8 cellular contexts compared by ENCODE assay signal in the genomic region with DNA sequence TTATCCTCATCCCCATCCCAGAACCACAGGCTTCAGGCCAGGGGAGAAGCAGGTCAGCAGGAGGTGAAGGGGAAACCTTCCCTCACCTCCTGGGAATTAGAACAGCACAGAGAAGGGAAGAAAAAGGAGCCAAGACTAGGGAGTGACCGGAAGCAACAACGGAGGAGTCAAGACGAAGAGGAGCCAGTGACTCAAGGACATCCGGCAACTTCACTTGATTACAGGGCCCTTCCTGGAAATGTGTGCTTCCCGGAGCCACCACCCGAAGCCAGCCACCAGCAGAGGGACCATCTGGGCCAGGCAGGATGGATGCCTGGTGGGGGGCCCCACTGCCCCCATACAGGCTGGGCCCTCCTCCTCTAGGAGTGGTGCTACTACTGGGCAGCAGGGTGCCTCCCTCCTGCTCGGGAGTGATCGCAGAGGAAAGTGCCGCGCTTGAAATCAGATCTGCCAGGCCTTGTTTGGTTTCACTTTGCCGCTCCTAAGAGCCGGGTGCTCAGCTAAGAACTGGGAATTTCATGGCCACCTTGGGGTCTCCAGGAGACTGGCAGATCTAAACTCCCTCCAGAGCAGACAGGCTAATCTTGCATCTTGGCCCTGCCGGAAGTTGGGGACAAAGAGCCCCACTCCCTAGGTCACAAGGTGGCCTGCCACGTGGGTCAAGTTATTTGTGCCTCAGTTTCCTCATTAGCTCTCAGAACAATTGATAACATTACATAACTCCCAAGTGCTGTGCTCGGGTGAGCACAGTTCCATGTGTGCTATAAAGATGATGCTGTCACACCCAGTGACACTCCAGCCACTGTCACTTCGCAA. TPM values are rescaled to one million over a fixed set of nuclear protein-coding genes. Genes with fewer than 3 reads are reported as not detected.
DNase-seq lines count a peak whose midpoint lies in the region; ATAC-seq and TF ChIP-seq lines count a peak whose summit lies in the region.

No MANE protein-coding gene starts in this region.

- peaks cover 50% of the 10 kb centered on the region for H3K27me3 Mint-ChIP-seq in activated naive CD4-positive, alpha-beta T cell treated with anti-CD3 and anti-CD28 coated beads, Interleukin-2, amount 10 ng/mL, durations not matched to agents 7 days and 5 days

- peak overlapping the region; percentile 42 to 57 for H3K9ac ChIP-seq in liver (ENCODE audit: low read depth in 1 of 2, low read length in 2 of 2)

- H3K4me3 ChIP-seq in liver (ENCODE audit: low read depth in 1 of 3, low read length in 3 of 3): peak overlapping the region in 2 of 3 donors; percentile 30 to 39
- H3K4me3 ChIP-seq in transverse colon: peak overlapping the region; percentile 14 to 44 (median 23)

- peak; percentile 23 for TF ChIP-seq CTCF in liver (IDR thresholded peaks at IDR 0.05; ENCODE audit: low read depth, low read length, missing input control)
- TF ChIP-seq CTCF in transverse colon (IDR thresholded peaks at IDR 0.05): peak in 3 of 5 experiments; percentile 33 to 56 (median 48)

- H3K27me3 ChIP-seq in liver (ENCODE audit: control insufficient read depth in 4 of 4, insufficient read depth in 4 of 4, low read length in 3 of 4) (no peaks in the 10 kb centered on the region), transverse colon (no peaks in the 10 kb centered on the region)

- H3K9me3 Mint-ChIP-seq in activated naive CD4-positive, alpha-beta T cell treated with anti-CD3 and anti-CD28 coated beads, Interleukin-2, amount 10 ng/mL, durations not matched to agents 7 days and 5 days: no peaks in the 10 kb centered on the region

- TF ChIP-seq RAD21 in liver (IDR thresholded peaks at IDR 0.05): peak in 1 of 2 donors; percentile 40

- peak; percentile 67 for TF ChIP-seq EP300 in transverse colon (IDR thresholded peaks at IDR 0.05; ENCODE audit: low read depth)

- intact Hi-C loops in transverse colon (cut with DNase I; ENCODE audit: low total_unique reads): no loop called here

- peak; percentile 64 for DNase-seq in G401 (ENCODE audit: low spot score)
- DNase-seq in NCI-H345 (lab: John Stamatoyannopoulos, UW): peak; percentile 75
- peak; percentile 41 for DNase-seq in cerebellum (ENCODE audit: low spot score)
- peak; percentile 65 for DNase-seq in transverse colon
- DNase-seq in activated naive CD4-positive, alpha-beta T cell treated with anti-CD3 and anti-CD28 coated beads, Interleukin-2, amount 10 ng/mL, durations not matched to agents 7 days and 5 days: no peak
- no peak for DNase-seq in NOMO-1 (lab: John Stamatoyannopoulos, UW; ENCODE audit: unreplicated experiment in 2 of 2)

- CTCF ChIA-PET in activated naive CD4-positive, alpha-beta T cell treated with anti-CD3 and anti-CD28 coated beads, Interleukin-2, amount 10 ng/mL, durations not matched to agents 7 days and 5 days (lab: Charles Lee): no interaction called here

- H3K4me1 ChIP-seq in liver (ENCODE audit: control insufficient read depth in 4 of 4, insufficient read depth in 4 of 4, low read length in 3 of 4): peaks cover 23 to 67% (median 42%) of the 10 kb centered on the region in 4 donors
- peaks cover 35 to 94% (median 79%) of the 10 kb centered on the region in 4 donors for H3K4me1 ChIP-seq in transverse colon

- H3K36me3 ChIP-seq in liver (ENCODE audit: control insufficient read depth in 4 of 4, insufficient read depth in 3 of 4, low read depth in 1 of 4, low read length in 3 of 4): no peaks in the 10 kb centered on the region
- H3K36me3 ChIP-seq in transverse colon: no peaks in the 10 kb centered on the region

- H3K9me3 ChIP-seq in liver (ENCODE audit: control insufficient read depth in 4 of 4, low read length in 3 of 4) (no peaks in the 10 kb centered on the region), transverse colon (no peaks in the 10 kb centered on the region)

- in situ Hi-C loops in G401 (cut with HindIII; ENCODE audit: low sequenced_read_pairs): no loop called here
- in situ Hi-C loops in transverse colon (cut with MboI; ENCODE audit: low pct_ligation_motif_present in 1 of 4, low pct_unique_long_range_greater_than_20kb in 1 of 4, low sequenced_read_pairs in 3 of 4): no loop called here

- peak; percentile 41 for TF ChIP-seq POLR2A in transverse colon (IDR thresholded peaks at IDR 0.05)

- no peak for ATAC-seq in HG02678 (IDR thresholded peaks at IDR 0.05; ENCODE audit: unreplicated experiment)

- H3K4me1 Mint-ChIP-seq in activated naive CD4-positive, alpha-beta T cell treated with anti-CD3 and anti-CD28 coated beads, Interleukin-2, amount 10 ng/mL, durations not matched to agents 7 days and 5 days: peaks cover 12% of the 10 kb centered on the region

- WGBS in liver: 18% methylated on average over 16 of the region's 16 CpGs
- 0 to 22% methylated on average over 3 to 16 of the region's 16 CpGs for WGBS in transverse colon (ENCODE audit: low coverage in 1 of 2), 2 donors

- H3K36me3 Mint-ChIP-seq in activated naive CD4-positive, alpha-beta T cell treated with anti-CD3 and anti-CD28 coated beads, Interleukin-2, amount 10 ng/mL, durations not matched to agents 7 days and 5 days: no peaks in the 10 kb centered on the region

- H3K4me3 Mint-ChIP-seq in activated naive CD4-positive, alpha-beta T cell treated with anti-CD3 and anti-CD28 coated beads, Interleukin-2, amount 10 ng/mL, durations not matched to agents 7 days and 5 days: no peak overlapping the region

- H3K27ac ChIP-seq in liver (ENCODE audit: low read depth in 1 of 2, low read length in 2 of 2): peak overlapping the region; percentile 65 to 85
- H3K27ac ChIP-seq in transverse colon: peak overlapping the region; percentile 99 to 100 (median 100)

- H3K27ac Mint-ChIP-seq in activated naive CD4-positive, alpha-beta T cell treated with anti-CD3 and anti-CD28 coated beads, Interleukin-2, amount 10 ng/mL, durations not matched to agents 7 days and 5 days: no peak overlapping the region

TF ChIP-seq in liver, 16 proteins besides CTCF, POLR2A, EP300 and RAD21:
- TF ChIP-seq FOXA2 (IDR thresholded peaks at IDR 0.05) (no peak), HNF4G (IDR thresholded peaks at IDR 0.05) (no peak), GABPA (IDR thresholded peaks at IDR 0.05 in 1 of 2, conservative IDR thresholded peaks at IDR 0.05 in 1 of 2) (peak; percentile 58 to 66), FOXA1 (IDR thresholded peaks at IDR 0.05) (no peak), YY1 (IDR thresholded peaks at IDR 0.05) (no peak), HNF4A (conservative IDR thresholded peaks at IDR 0.05) (no peak), JUND (IDR thresholded peaks at IDR 0.05) (no peak), SP1 (IDR thresholded peaks at IDR 0.05) (peak; percentile 49), EGR1 (IDR thresholded peaks at IDR 0.05; ENCODE audit: low read depth in 2 of 2) (no peak), RXRA (IDR thresholded peaks at IDR 0.05) (peak; percentile 21 to 47), NR2F2 (IDR thresholded peaks at IDR 0.05) (peak; percentile 89), REST (IDR thresholded peaks at IDR 0.05) (no peak)
- TF ChIP-seq, protein P1, sequence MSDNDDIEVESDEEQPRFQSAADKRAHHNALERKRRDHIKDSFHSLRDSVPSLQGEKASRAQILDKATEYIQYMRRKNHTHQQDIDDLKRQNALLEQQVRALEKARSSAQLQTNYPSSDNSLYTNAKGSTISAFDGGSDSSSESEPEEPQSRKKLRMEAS (IDR thresholded peaks at IDR 0.05): peak; percentile 4
- TF ChIP-seq, protein P2, sequence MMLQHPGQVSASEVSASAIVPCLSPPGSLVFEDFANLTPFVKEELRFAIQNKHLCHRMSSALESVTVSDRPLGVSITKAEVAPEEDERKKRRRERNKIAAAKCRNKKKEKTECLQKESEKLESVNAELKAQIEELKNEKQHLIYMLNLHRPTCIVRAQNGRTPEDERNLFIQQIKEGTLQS (IDR thresholded peaks at IDR 0.05): no peak

RNA-seq across cellular contexts. Expression of gene CDC42EP4, which starts 6.6 kb away (rescaled TPM):
- 66.1 and 79.4 TPM in 2 replicates for total RNA-seq in G401 (2014; rRNA removed; shearing (Covaris generic))
- total RNA-seq in cerebellum (79.6 TPM), liver (10 to 100 TPM; 27.5 to 31.0 TPM), transverse colon (10 to 100 TPM; 54.9 to 75.6 (median 69.6) TPM)
- 10 to 100 TPM; 15.7 to 28.4 TPM for polyA plus RNA-seq in liver

RNA-seq across cellular contexts. Expression of gene CPSF4L, which starts 43.5 kb away (rescaled TPM):
- 0.14 TPM in 1 of 2 replicates, not detected in the other for total RNA-seq in G401 (2014; rRNA removed; shearing (Covaris generic))
- total RNA-seq in cerebellum (not detected), liver (not detected), transverse colon (not detected)
- not detected for polyA plus RNA-seq in liver

Comparison
In these comparisons a context has a peak if more than half of its experiments do, and no peak if none do; other contexts are left out.
1. DNase-seq: peak in G401 (single experiment), NCI-H345 (single experiment), cerebellum (single experiment) and transverse colon (single experiment); none in activated naive CD4-positive, alpha-beta T cell treated with anti-CD3 and anti-CD28 coated beads, Interleukin-2, amount 10 ng/mL, durations not matched to agents 7 days and 5 days (single experiment) and NOMO-1 (0 of 2).